ENCODE assay signal across 8 cellular contexts in genomic region chr9:128903079-128903461, GRCh38. TPM values are rescaled to one million over a fixed set of nuclear protein-coding genes. Genes with fewer than 3 reads are reported as not detected.
DNase-seq lines count a peak whose midpoint lies in the region; ATAC-seq lines count a peak whose summit lies in the region.

No MANE protein-coding gene starts in this region.

- ATAC-seq in stimulated activated naive CD8-positive, alpha-beta T cell treated with anti-CD3 and anti-CD28 coated beads, Interleukin-15, Interleukin-2, amounts not matched to agents 100 U/mL and 50 U/mL, for 24 hours: no peak
- ATAC-seq in natural killer cell treated with Interleukin-12 subunit alpha and Interleukin-12 subunit beta and Interleukin-15 and Interleukin-18, amount 100 ng/mL, for 72 hours: no peak
- ATAC-seq in GM19455 (IDR thresholded peaks at IDR 0.05; ENCODE audit: unreplicated experiment) (no peak), HG03378 (IDR thresholded peaks at IDR 0.05; ENCODE audit: unreplicated experiment) (no peak), HG02571 (IDR thresholded peaks at IDR 0.05; ENCODE audit: unreplicated experiment) (no peak)

- peak overlapping the region; percentile 36 for H3K27ac ChIP-seq in caudate nucleus (ENCODE audit: low read depth, low read length)

- H3K27ac Mint-ChIP-seq in stimulated activated naive CD8-positive, alpha-beta T cell treated with anti-CD3 and anti-CD28 coated beads, Interleukin-15, Interleukin-2, amounts not matched to agents 100 ng/mL and 50 ng/mL, for 24 hours: peak overlapping the region; percentile 83
- peak overlapping the region; percentile 82 to 91 for H3K27ac Mint-ChIP-seq in natural killer cell treated with Interleukin-12 subunit alpha and Interleukin-12 subunit beta and Interleukin-15 and Interleukin-18, amount 100 ng/mL, for 72 hours

- no peak overlapping the region for H3K4me3 Mint-ChIP-seq in stimulated activated naive CD8-positive, alpha-beta T cell treated with anti-CD3 and anti-CD28 coated beads, Interleukin-15, Interleukin-2, amounts not matched to agents 100 ng/mL and 50 ng/mL, for 24 hours
- no peak overlapping the region for H3K4me3 Mint-ChIP-seq in natural killer cell treated with Interleukin-12 subunit alpha and Interleukin-12 subunit beta and Interleukin-15 and Interleukin-18, amount 100 ng/mL, for 72 hours

- DNase-seq in stimulated activated naive CD8-positive, alpha-beta T cell treated with anti-CD3 and anti-CD28 coated beads, Interleukin-15, Interleukin-2, amounts not matched to agents 100 U/mL and 50 U/mL, for 24 hours: no peak
- DNase-seq in caudate nucleus (lab: John Stamatoyannopoulos, UW) (no peak), NOMO-1 treated with DMSO at 0.1 percent for 48 hours (lab: John Stamatoyannopoulos, UW; ENCODE audit: unreplicated experiment) (no peak)
- no peak for DNase-seq in natural killer cell treated with Interleukin-12 subunit alpha and Interleukin-12 subunit beta and Interleukin-15 and Interleukin-18, amount 100 ng/mL, for 72 hours (ENCODE audit: low spot score)

- H3K27me3 Mint-ChIP-seq in stimulated activated naive CD8-positive, alpha-beta T cell treated with anti-CD3 and anti-CD28 coated beads, Interleukin-15, Interleukin-2, amounts not matched to agents 100 ng/mL and 50 ng/mL, for 24 hours: no peaks in the 10 kb centered on the region
- no peaks in the 10 kb centered on the region for H3K27me3 Mint-ChIP-seq in natural killer cell treated with Interleukin-12 subunit alpha and Interleukin-12 subunit beta and Interleukin-15 and Interleukin-18, amount 100 ng/mL, for 72 hours

- peaks cover 9% of the 10 kb centered on the region for H3K36me3 Mint-ChIP-seq in stimulated activated naive CD8-positive, alpha-beta T cell treated with anti-CD3 and anti-CD28 coated beads, Interleukin-15, Interleukin-2, amounts not matched to agents 100 ng/mL and 50 ng/mL, for 24 hours (ENCODE audit: low read depth)
- peaks cover 4% of the 10 kb centered on the region for H3K36me3 Mint-ChIP-seq in natural killer cell treated with Interleukin-12 subunit alpha and Interleukin-12 subunit beta and Interleukin-15 and Interleukin-18, amount 100 ng/mL, for 72 hours

- H3K9me3 Mint-ChIP-seq in stimulated activated naive CD8-positive, alpha-beta T cell treated with anti-CD3 and anti-CD28 coated beads, Interleukin-15, Interleukin-2, amounts not matched to agents 100 ng/mL and 50 ng/mL, for 24 hours: no peaks in the 10 kb centered on the region
- no peaks in the 10 kb centered on the region for H3K9me3 Mint-ChIP-seq in natural killer cell treated with Interleukin-12 subunit alpha and Interleukin-12 subunit beta and Interleukin-15 and Interleukin-18, amount 100 ng/mL, for 72 hours

- H3K4me1 Mint-ChIP-seq in stimulated activated naive CD8-positive, alpha-beta T cell treated with anti-CD3 and anti-CD28 coated beads, Interleukin-15, Interleukin-2, amounts not matched to agents 100 ng/mL and 50 ng/mL, for 24 hours (ENCODE audit: low read depth): peaks cover 52% of the 10 kb centered on the region
- H3K4me1 Mint-ChIP-seq in natural killer cell treated with Interleukin-12 subunit alpha and Interleukin-12 subunit beta and Interleukin-15 and Interleukin-18, amount 100 ng/mL, for 72 hours (ENCODE audit: low read depth in 2 of 2): peaks cover 33 to 39% of the 10 kb centered on the region in 2 donors

RNA-seq across cellular contexts. Expression of gene PHYHD1, which starts 17.7 kb away (rescaled TPM):
- total RNA-seq in natural killer cell treated with Interleukin-12 subunit alpha and Interleukin-12 subunit beta and Interleukin-15 and Interleukin-18, amount 100 ng/mL, for 72 hours: 1 to 10 TPM in 1 of 2 donors, under 1 TPM in 1; 0.24 to 1.1 TPM

RNA-seq across cellular contexts. Expression of gene LRRC8A, which starts 21.1 kb away (rescaled TPM):
- 10 to 100 TPM; 25.6 to 28.2 TPM for total RNA-seq in natural killer cell treated with Interleukin-12 subunit alpha and Interleukin-12 subunit beta and Interleukin-15 and Interleukin-18, amount 100 ng/mL, for 72 hours

RNA-seq across cellular contexts. Expression of gene KYAT1, which starts 21.3 kb away (rescaled TPM):
- 10 to 100 TPM in 1 of 2 donors, 1 to 10 TPM in 1; 6.7 to 19.9 TPM for total RNA-seq in natural killer cell treated with Interleukin-12 subunit alpha and Interleukin-12 subunit beta and Interleukin-15 and Interleukin-18, amount 100 ng/mL, for 72 hours

RNA-seq across cellular contexts. Expression of gene DOLK, which starts 44.3 kb away (rescaled TPM):
- total RNA-seq in natural killer cell treated with Interleukin-12 subunit alpha and Interleukin-12 subunit beta and Interleukin-15 and Interleukin-18, amount 100 ng/mL, for 72 hours: 10 to 100 TPM in 1 of 2 donors, 1 to 10 TPM in 1; 8.7 to 11.5 TPM

RNA-seq across cellular contexts. Expression of gene NUP188, which starts 44.4 kb away (rescaled TPM):
- total RNA-seq in natural killer cell treated with Interleukin-12 subunit alpha and Interleukin-12 subunit beta and Interleukin-15 and Interleukin-18, amount 100 ng/mL, for 72 hours: 100 to 1,000 TPM; 103 to 143 TPM
